ENCODE assay signal across 8 cellular contexts in the genomic region with DNA sequence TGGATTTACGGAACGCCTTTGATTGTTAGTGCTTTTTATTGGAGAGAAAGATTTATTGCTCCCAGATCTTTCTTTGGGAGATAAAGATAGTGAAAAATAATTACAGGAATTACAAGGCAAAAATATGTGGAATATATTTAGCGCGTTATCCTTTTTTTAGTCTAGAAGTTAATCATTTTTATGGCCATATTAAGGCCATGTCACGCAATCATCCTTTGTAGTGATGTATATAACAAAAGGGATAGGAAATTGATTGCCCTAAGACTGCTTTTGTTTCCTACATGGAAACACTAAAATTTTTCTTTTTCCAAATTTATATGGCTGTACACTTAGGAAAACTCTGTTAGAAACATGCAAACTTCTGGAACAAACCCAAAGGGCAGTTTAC. TPM values are rescaled to one million over a fixed set of nuclear protein-coding genes. Genes with fewer than 3 reads are reported as not detected.
DNase-seq lines count a peak whose midpoint lies in the region; ATAC-seq, FAIRE-seq and TF ChIP-seq lines count a peak whose summit lies in the region.

No MANE protein-coding gene starts in this region.

- dilution Hi-C loops in mammary epithelial cell (cut with HindIII; ENCODE audit: low sequenced_read_pairs), result loop anchor here (5.0 kb wide), 1 partner anchor 77 kb away; no protein-coding TSS in a partner anchor

- no peak for ATAC-seq in HepG2
- no peak for ATAC-seq in right lobe of liver
- ATAC-seq in pancreas, result no peak

- no peak for TF ChIP-seq EP300 in HepG2 (IDR thresholded peaks at IDR 0.05; ENCODE audit: low read depth in 2 of 2, low read length in 2 of 2)
- no peak for TF ChIP-seq EP300 in HepG2 (CRISPR knock-in tag; IDR thresholded peaks at IDR 0.05; ENCODE audit: borderline replicate concordance)

- no peaks in the 10 kb centered on the region; a peak in 1 of 5 replicates for H3K27me3 ChIP-seq in HepG2 (ENCODE audit: control insufficient read depth in 1 of 2, insufficient read depth in 2 of 2, low read length in 2 of 2)
- H3K27me3 ChIP-seq in right lobe of liver, result peaks cover 0 to 11% of the 10 kb centered on the region in 2 donors
- no peaks in the 10 kb centered on the region for H3K27me3 ChIP-seq in mammary epithelial cell (ENCODE audit: insufficient read depth, low read length)
- H3K27me3 ChIP-seq in muscle layer of colon (ENCODE audit: control insufficient read depth in 1 of 2, insufficient read depth in 2 of 2, low read length in 2 of 2), result no peaks in the 10 kb centered on the region
- H3K27me3 ChIP-seq in pancreas, result no peaks in the 10 kb centered on the region

- in situ Hi-C loops in HepG2 (cut with HindIII; ENCODE audit: extremely low pct_ligation_motif_present, low pct_unique_long_range_greater_than_20kb), result no loop called here
- in situ Hi-C loops in mammary epithelial cell (cut with MboI; ENCODE audit: low sequenced_read_pairs in 2 of 2), result no loop called here

- H3K9me3 ChIP-seq in HepG2 (ENCODE audit: low read length), result no peaks in the 10 kb centered on the region
- H3K9me3 ChIP-seq in right lobe of liver, result no peaks in the 10 kb centered on the region
- no peaks in the 10 kb centered on the region for H3K9me3 ChIP-seq in mammary epithelial cell (replicated peaks; ENCODE audit: insufficient read depth, low read length)
- H3K9me3 ChIP-seq in muscle layer of colon (ENCODE audit: low read length), result no peaks in the 10 kb centered on the region
- no peaks in the 10 kb centered on the region for H3K9me3 ChIP-seq in pancreas

- no peak for FAIRE-seq in HepG2 (lab: Jason Lieb, UNC)
- no peak for FAIRE-seq in pancreas (lab: Jason Lieb, UNC)

- peak overlapping the region; percentile 82 to 97 (median 96) for H3K4me3 ChIP-seq in HepG2 (replicated peaks in 1 of 3; ENCODE audit: insufficient read depth in 1 of 3, low read depth in 2 of 3, low read length in 3 of 3)
- no peak overlapping the region for H3K4me3 ChIP-seq in right lobe of liver
- peak overlapping the region; percentile 73 to 99 (median 86) for H3K4me3 ChIP-seq in mammary epithelial cell (replicated peaks in 1 of 3; ENCODE audit: insufficient read depth in 1 of 3, low read depth in 2 of 3, low read length in 3 of 3)
- H3K4me3 ChIP-seq in muscle layer of colon (ENCODE audit: low read depth in 1 of 2, low read length in 2 of 2), result peak overlapping the region; percentile 92 to 96
- H3K4me3 ChIP-seq in pancreas, result peak overlapping the region in 1 of 4 donors; percentile 71

- POLR2A ChIA-PET in HepG2 (lab: Yijun Ruan, JAX), result no interaction called here

- peak overlapping the region; percentile 87 for H3K9ac ChIP-seq in HepG2 (ENCODE audit: insufficient read depth, low read depth, low read length)
- peak overlapping the region; percentile 91 for H3K9ac ChIP-seq in mammary epithelial cell (ENCODE audit: insufficient read depth, low read length)
- H3K9ac ChIP-seq in muscle layer of colon (ENCODE audit: low read length), result peak overlapping the region; percentile 81

- H3K36me3 ChIP-seq in HepG2 (replicated peaks in 1 of 2; ENCODE audit: control insufficient read depth in 1 of 2, insufficient read depth in 2 of 2, low read length in 2 of 2) (no peaks in the 10 kb centered on the region), right lobe of liver (no peaks in the 10 kb centered on the region), mammary epithelial cell (ENCODE audit: insufficient read depth, low read length) (no peaks in the 10 kb centered on the region), muscle layer of colon (ENCODE audit: insufficient read depth, low read length) (no peaks in the 10 kb centered on the region), pancreas (no peaks in the 10 kb centered on the region)

- H4K20me1 ChIP-seq in HepG2 (ENCODE audit: insufficient read depth, low read length) (no peaks in the 10 kb centered on the region; the same call in 1 of the 2 replicates), mammary epithelial cell (ENCODE audit: insufficient read depth, low read length) (no peaks in the 10 kb centered on the region)

- DNase-seq in HepG2 (ENCODE audit: low spot score), result no peak
- DNase-seq in right lobe of liver, result no peak
- no peak for DNase-seq in mammary epithelial cell
- DNase-seq in NCI-H526 (lab: John Stamatoyannopoulos, UW), result no peak
- DNase-seq in SK-N-DZ (ENCODE audit: low spot score), result no peak
- no peak for DNase-seq in NCI-H1417 treated with DMSO at 0.1 percent for 48 hours (lab: John Stamatoyannopoulos, UW)
- no peak for DNase-seq in pancreas

- intact Hi-C loops in HepG2 (cut with micrococcal nuclease; ENCODE audit: unreplicated experiment) (loop anchor here (2.0 kb wide), 2 partner anchors 129 to 139 kb away; a partner anchor contains a TSS), right lobe of liver (cut with DNase I) (no loop called here), mammary epithelial cell (cut with micrococcal nuclease) (loop anchor here (1.0 to 2.0 kb wide), 2 partner anchors 23 to 129 kb away; a partner anchor contains a TSS), pancreas (cut with DNase I) (no loop called here)

- peak overlapping the region; percentile 92 for H3K27ac ChIP-seq in HepG2 (ENCODE audit: extremely low read length, insufficient read depth, low read length)
- H3K27ac ChIP-seq in right lobe of liver, result no peak overlapping the region
- peak overlapping the region; percentile 79 for H3K27ac ChIP-seq in mammary epithelial cell (ENCODE audit: insufficient read depth, low read depth, low read length)
- H3K27ac ChIP-seq in muscle layer of colon (ENCODE audit: low read depth, low read length), result no peak overlapping the region
- no peak overlapping the region for H3K27ac ChIP-seq in pancreas

- TF ChIP-seq POLR2A in HepG2 (IDR thresholded peaks at IDR 0.05; ENCODE audit: insufficient read depth in 1 of 2, low read depth in 2 of 2, low read length in 2 of 2) (no peak), right lobe of liver (IDR thresholded peaks at IDR 0.05) (no peak)

- H2AFZ ChIP-seq in HepG2 (ENCODE audit: low read length), result no peak overlapping the region
- peak overlapping the region; percentile 99 for H2AFZ ChIP-seq in mammary epithelial cell (ENCODE audit: low read depth, low read length)

- H3K79me2 ChIP-seq in HepG2 (ENCODE audit: insufficient read depth, low read length), result peaks cover 25% of the 10 kb centered on the region
- H3K79me2 ChIP-seq in mammary epithelial cell (ENCODE audit: insufficient read depth, low read length), result peaks cover 32% of the 10 kb centered on the region

- no peak for TF ChIP-seq RAD21 in HepG2 (CRISPR knock-in tag; IDR thresholded peaks at IDR 0.05)

- TF ChIP-seq CTCF in HepG2 (CRISPR knock-in tag; IDR thresholded peaks at IDR 0.05) (no peak), right lobe of liver (IDR thresholded peaks at IDR 0.05) (no peak), mammary epithelial cell (conservative IDR thresholded peaks at IDR 0.05 in 1 of 2, IDR thresholded peaks at IDR 0.05 in 1 of 2; ENCODE audit: extremely low read depth in 1 of 2, insufficient read depth in 1 of 2, low read depth in 1 of 2, low read length in 2 of 2) (no peak), pancreas (IDR thresholded peaks at IDR 0.05) (no peak)

- BruUV-seq in HepG2 (replicated peaks; lab: Mats Ljungman, UMichigan) (TSS peak; percentile 60), mammary epithelial cell (replicated peaks; lab: Mats Ljungman, UMichigan) (TSS peak; percentile 22)

- CTCF ChIA-PET in HepG2 (lab: Yijun Ruan, JAX; ENCODE audit: low intra/inter-chr PET ratio, low total read pairs), result no interaction called here
- CTCF ChIA-PET in mammary epithelial cell (lab: Charles Lee; ENCODE audit: low non-redundant PET), result no interaction called here

- peak overlapping the region; percentile 76 for H3K4me2 ChIP-seq in HepG2 (ENCODE audit: low read depth, low read length)
- peak overlapping the region; percentile 98 for H3K4me2 ChIP-seq in mammary epithelial cell (ENCODE audit: insufficient read depth, low read depth, low read length)

- H3K4me1 ChIP-seq in HepG2 (ENCODE audit: insufficient read depth, low read length) (peaks cover 18% of the 10 kb centered on the region), right lobe of liver (no peaks in the 10 kb centered on the region), mammary epithelial cell (ENCODE audit: insufficient read depth, low read length) (no peaks in the 10 kb centered on the region), muscle layer of colon (ENCODE audit: insufficient read depth, low read length) (peaks cover 7% of the 10 kb centered on the region), pancreas (no peaks in the 10 kb centered on the region)

- WGBS in HepG2 (ENCODE audit: low lambda C conversion rate), result 7% methylated on average over 5 of the region's 5 CpGs
- 44% methylated on average over 5 of the region's 5 CpGs for WGBS in right lobe of liver (ENCODE audit: insufficient coverage, low coverage, low lambda C conversion rate, missing lambda C conversion rate)
- 52% methylated on average over 5 of the region's 5 CpGs for WGBS in mammary epithelial cell (ENCODE audit: low coverage, missing lambda C conversion rate)
- WGBS in pancreas, 2 donors, result 77 to 82% methylated on average over 5 of the region's 5 CpGs

RNA-seq across cellular contexts. Expression of a gene that starts 1.5 kb away (rescaled TPM):
- total RNA-seq in HepG2 (2016; rRNA removed; fragmentation: Illumina TruSeq; extraction: Trizol) (7.6 and 10.8 TPM in 2 replicates), right lobe of liver (1 to 10 TPM in 1 of 6 experiments, under 1 TPM in 5; 0.19 to 2.5 (median 0.51) TPM), mammary epithelial cell (10 to 100 TPM; 15.7 to 26.8 TPM), pancreas (1 to 10 TPM in 5 of 6 donors, under 1 TPM in 1; 0.57 to 2.8 (median 1.3) TPM)
- total RNA-seq in HepG2 (2016; cell fraction: cytosol; rRNA removed; fragmentation: Illumina TruSeq; extraction: Trizol; ENCODE audit: low read depth), result 17.8 and 21.7 TPM in 2 replicates
- total RNA-seq in HepG2 (2016; cell fraction: insoluble cytoplasmic fraction; rRNA removed; fragmentation: Illumina TruSeq; extraction: Trizol), result 8.0 and 11.6 TPM in 2 replicates
- total RNA-seq in HepG2 (2016; cell fraction: membrane; rRNA removed; fragmentation: Illumina TruSeq; extraction: Trizol), result 10.1 and 10.8 TPM in 2 replicates
- 25.9 and 26.7 TPM in 2 replicates for total RNA-seq in HepG2 (2016; cell fraction: nucleus; rRNA removed; fragmentation: Illumina TruSeq; extraction: Trizol)
- polyA plus RNA-seq in HepG2 (2011; rRNA removed) (12.2 and 13.1 TPM in 2 replicates), mammary epithelial cell (6.9 TPM), pancreas (1 to 10 TPM; 1.6 to 5.0 TPM)
- polyA plus RNA-seq in HepG2 (2011; cell fraction: cytosol; rRNA removed), result 9.7 and 12.9 TPM in 2 replicates
- 19.6 and 23.1 TPM in 2 replicates for polyA plus RNA-seq in HepG2 (2011; cell fraction: nucleus; rRNA removed)
- polyA plus RNA-seq in HepG2 (2012), result 9.4 and 11.9 TPM in 2 replicates
- polyA plus RNA-seq in HepG2 (2016; cell fraction: cytosol; fragmentation: Illumina TruSeq; extraction: Trizol; ENCODE audit: low read depth), result 0.45 and 1.3 TPM in 2 replicates
- 4.4 and 4.9 TPM in 2 replicates for polyA plus RNA-seq in HepG2 (2016; cell fraction: insoluble cytoplasmic fraction; fragmentation: Illumina TruSeq; extraction: Trizol; ENCODE audit: low read depth)
- 2.0 and 2.4 TPM in 2 replicates for polyA plus RNA-seq in HepG2 (2016; cell fraction: membrane; fragmentation: Illumina TruSeq; extraction: Trizol; ENCODE audit: low read depth)
- polyA plus RNA-seq in HepG2 (2016; cell fraction: nucleus; fragmentation: Illumina TruSeq; extraction: Trizol; ENCODE audit: insufficient read depth, low read depth), result 16.4 and 19.8 TPM in 2 replicates
- 5.0 and 24.4 TPM in 2 replicates for polyA minus RNA-seq in HepG2 (2011; rRNA and poly(A)+ RNA removed; ENCODE audit: low replicate concordance)
- polyA minus RNA-seq in HepG2 (2011; cell fraction: cytosol; rRNA and poly(A)+ RNA removed), result 17.5 and 21.8 TPM in 2 replicates
- polyA minus RNA-seq in HepG2 (2011; cell fraction: nucleus; rRNA and poly(A)+ RNA removed), result 107 and 114 TPM in 2 replicates
- 23.2 TPM for polyA minus RNA-seq in mammary epithelial cell
- polyA plus RNA-seq in SK-N-DZ (2014; cell fraction: cytosol; rRNA removed), result 8.6 and 13.5 TPM in 2 replicates
- 25.0 and 34.5 TPM in 2 replicates for polyA plus RNA-seq in SK-N-DZ (2014; cell fraction: nucleus; rRNA removed)

Comparison
In these comparisons a context has a peak if more than half of its experiments do, and no peak if none do; other contexts are left out.
1. H3K27ac ChIP-seq: peak in HepG2 (single experiment) and mammary epithelial cell (single experiment); none in right lobe of liver (0 of 3), muscle layer of colon (single experiment) and pancreas (0 of 4).
2. H3K4me3 ChIP-seq: peak in HepG2 (3 of 3), mammary epithelial cell (3 of 3) and muscle layer of colon (2 of 2); none in right lobe of liver (0 of 3).
3. intact Hi-C loops: an anchor here in HepG2 (2.0 kb wide) and mammary epithelial cell (1.0 to 2.0 kb wide); none called in right lobe of liver and pancreas.
4. Peak in every context shown above with its lines, with median percentiles within 50 percentile points of each other: H3K9ac ChIP-seq.